1 cellular context compared by ENCODE assay signal in the genomic region with DNA sequence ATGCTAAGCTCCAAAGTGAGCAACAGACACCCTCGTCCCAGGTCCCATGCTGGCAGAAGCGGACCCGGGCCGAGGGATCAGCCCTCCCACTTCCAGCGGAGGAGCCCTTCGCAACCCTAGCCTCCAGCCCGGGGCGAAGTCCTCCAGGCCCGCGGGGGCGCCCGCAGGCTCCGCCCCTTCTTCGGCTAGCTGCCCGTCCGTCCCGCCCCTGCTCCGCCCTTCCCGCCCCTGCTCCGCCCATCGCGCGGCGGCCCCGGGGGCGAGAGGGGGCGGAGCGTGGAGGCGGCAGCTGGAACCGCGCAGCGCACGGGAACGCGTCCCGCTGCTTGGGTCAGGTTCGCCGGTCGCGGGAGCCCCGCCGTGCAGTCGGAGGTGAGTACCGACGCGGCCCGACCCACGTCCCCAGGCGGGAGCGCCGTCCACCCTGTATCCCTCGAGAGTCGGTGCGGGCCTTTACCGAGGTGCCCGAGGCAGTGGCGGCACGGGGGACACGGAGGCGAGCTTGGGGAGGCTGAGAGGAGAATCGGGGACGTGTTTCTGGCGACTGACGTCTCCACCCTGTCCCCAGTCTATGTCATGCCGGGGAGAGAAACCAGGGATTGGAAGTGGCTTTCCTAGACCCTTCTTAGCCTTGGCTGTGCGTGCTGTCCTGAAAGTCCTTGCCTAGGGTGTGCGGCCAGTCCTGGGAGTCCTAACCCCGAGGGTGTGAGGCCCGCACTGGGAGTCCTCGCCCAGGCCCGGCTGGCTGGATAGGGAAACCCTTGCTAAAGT.
TF ChIP-seq lines count a peak whose summit lies in the region.

A gene (plus strand): TSS at position 280 of the 771 bp plus-strand sequence. CDS start 20,864 bp downstream, outside the sequence.

TF ChIP-seq in GM12878, 131 proteins besides CTCF, POLR2A, EP300 and RAD21 (continued from another document and continues in another):
- TF ChIP-seq, protein P1, sequence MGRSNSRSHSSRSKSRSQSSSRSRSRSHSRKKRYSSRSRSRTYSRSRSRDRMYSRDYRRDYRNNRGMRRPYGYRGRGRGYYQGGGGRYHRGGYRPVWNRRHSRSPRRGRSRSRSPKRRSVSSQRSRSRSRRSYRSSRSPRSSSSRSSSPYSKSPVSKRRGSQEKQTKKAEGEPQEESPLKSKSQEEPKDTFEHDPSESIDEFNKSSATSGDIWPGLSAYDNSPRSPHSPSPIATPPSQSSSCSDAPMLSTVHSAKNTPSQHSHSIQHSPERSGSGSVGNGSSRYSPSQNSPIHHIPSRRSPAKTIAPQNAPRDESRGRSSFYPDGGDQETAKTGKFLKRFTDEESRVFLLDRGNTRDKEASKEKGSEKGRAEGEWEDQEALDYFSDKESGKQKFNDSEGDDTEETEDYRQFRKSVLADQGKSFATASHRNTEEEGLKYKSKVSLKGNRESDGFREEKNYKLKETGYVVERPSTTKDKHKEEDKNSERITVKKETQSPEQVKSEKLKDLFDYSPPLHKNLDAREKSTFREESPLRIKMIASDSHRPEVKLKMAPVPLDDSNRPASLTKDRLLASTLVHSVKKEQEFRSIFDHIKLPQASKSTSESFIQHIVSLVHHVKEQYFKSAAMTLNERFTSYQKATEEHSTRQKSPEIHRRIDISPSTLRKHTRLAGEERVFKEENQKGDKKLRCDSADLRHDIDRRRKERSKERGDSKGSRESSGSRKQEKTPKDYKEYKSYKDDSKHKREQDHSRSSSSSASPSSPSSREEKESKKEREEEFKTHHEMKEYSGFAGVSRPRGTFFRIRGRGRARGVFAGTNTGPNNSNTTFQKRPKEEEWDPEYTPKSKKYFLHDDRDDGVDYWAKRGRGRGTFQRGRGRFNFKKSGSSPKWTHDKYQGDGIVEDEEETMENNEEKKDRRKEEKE (IDR thresholded peaks at IDR 0.05): no peak
- TF ChIP-seq ZNF622 (IDR thresholded peaks at IDR 0.05) (no peak), KDM1A (IDR thresholded peaks at IDR 0.05; ENCODE audit: borderline replicate concordance) (no peak), FOXM1 (IDR thresholded peaks at IDR 0.05; ENCODE audit: low read depth, low read length) (no peak), MTA3 (IDR thresholded peaks at IDR 0.05; ENCODE audit: borderline replicate concordance, low read length) (no peak), ZNF207 (IDR thresholded peaks at IDR 0.05; ENCODE audit: borderline replicate concordance) (peak; percentile 80), SPI1 (IDR thresholded peaks at IDR 0.05; ENCODE audit: borderline replicate concordance, insufficient read depth, low read depth, low read length) (no peak), ASH2L (IDR thresholded peaks at IDR 0.05; ENCODE audit: borderline replicate concordance, low read depth) (no peak), SIN3A (IDR thresholded peaks at IDR 0.05; ENCODE audit: low read depth, low read length) (no peak), ETV6 (conservative IDR thresholded peaks at IDR 0.05 in 1 of 2, IDR thresholded peaks at IDR 0.05 in 1 of 2; ENCODE audit: borderline replicate concordance in 1 of 2, low read depth in 1 of 2) (no peak), POLR2AphosphoS5 (IDR thresholded peaks at IDR 0.05; ENCODE audit: low read length) (no peak), MYB (IDR thresholded peaks at IDR 0.05; ENCODE audit: borderline replicate concordance, low read depth, low read length) (no peak), YBX1 (IDR thresholded peaks at IDR 0.05) (no peak), YY1 (IDR thresholded peaks at IDR 0.05; ENCODE audit: low read depth, low read length) (no peak), STAT3 (IDR thresholded peaks at IDR 0.05; ENCODE audit: low read depth, low read length) (no peak), MXI1 (IDR thresholded peaks at IDR 0.05; ENCODE audit: low read depth, low read length) (peak; percentile 24; the same call in 1 of the 2 replicates), TAF1 (IDR thresholded peaks at IDR 0.05; ENCODE audit: borderline replicate concordance, low read depth, low read length) (no peak), RFX5 (IDR thresholded peaks at IDR 0.05; ENCODE audit: low read depth, low read length) (no peak), SMAD5 (IDR thresholded peaks at IDR 0.05; ENCODE audit: low read depth) (no peak), HDAC6 (IDR thresholded peaks at IDR 0.05; ENCODE audit: unreplicated experiment) (no peak), BHLHE40 (IDR thresholded peaks at IDR 0.05; ENCODE audit: borderline replicate concordance in 1 of 2, low read depth in 2 of 2, low read length in 1 of 2) (peak in 1 of 2 experiments; percentile 86; a peak in 2 of 4 replicates), JUND (IDR thresholded peaks at IDR 0.05; ENCODE audit: low read depth, low read length) (no peak)
- TF ChIP-seq, protein P2, sequence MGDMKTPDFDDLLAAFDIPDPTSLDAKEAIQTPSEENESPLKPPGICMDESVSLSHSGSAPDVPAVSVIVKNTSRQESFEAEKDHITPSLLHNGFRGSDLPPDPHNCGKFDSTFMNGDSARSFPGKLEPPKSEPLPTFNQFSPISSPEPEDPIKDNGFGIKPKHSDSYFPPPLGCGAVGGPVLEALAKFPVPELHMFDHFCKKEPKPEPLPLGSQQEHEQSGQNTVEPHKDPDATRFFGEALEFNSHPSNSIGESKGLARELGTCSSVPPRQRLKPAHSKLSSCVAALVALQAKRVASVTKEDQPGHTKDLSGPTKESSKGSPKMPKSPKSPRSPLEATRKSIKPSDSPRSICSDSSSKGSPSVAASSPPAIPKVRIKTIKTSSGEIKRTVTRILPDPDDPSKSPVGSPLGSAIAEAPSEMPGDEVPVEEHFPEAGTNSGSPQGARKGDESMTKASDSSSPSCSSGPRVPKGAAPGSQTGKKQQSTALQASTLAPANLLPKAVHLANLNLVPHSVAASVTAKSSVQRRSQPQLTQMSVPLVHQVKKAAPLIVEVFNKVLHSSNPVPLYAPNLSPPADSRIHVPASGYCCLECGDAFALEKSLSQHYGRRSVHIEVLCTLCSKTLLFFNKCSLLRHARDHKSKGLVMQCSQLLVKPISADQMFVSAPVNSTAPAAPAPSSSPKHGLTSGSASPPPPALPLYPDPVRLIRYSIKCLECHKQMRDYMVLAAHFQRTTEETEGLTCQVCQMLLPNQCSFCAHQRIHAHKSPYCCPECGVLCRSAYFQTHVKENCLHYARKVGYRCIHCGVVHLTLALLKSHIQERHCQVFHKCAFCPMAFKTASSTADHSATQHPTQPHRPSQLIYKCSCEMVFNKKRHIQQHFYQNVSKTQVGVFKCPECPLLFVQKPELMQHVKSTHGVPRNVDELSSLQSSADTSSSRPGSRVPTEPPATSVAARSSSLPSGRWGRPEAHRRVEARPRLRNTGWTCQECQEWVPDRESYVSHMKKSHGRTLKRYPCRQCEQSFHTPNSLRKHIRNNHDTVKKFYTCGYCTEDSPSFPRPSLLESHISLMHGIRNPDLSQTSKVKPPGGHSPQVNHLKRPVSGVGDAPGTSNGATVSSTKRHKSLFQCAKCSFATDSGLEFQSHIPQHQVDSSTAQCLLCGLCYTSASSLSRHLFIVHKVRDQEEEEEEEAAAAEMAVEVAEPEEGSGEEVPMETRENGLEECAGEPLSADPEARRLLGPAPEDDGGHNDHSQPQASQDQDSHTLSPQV (IDR thresholded peaks at IDR 0.05): no peak
- TF ChIP-seq, protein P3, sequence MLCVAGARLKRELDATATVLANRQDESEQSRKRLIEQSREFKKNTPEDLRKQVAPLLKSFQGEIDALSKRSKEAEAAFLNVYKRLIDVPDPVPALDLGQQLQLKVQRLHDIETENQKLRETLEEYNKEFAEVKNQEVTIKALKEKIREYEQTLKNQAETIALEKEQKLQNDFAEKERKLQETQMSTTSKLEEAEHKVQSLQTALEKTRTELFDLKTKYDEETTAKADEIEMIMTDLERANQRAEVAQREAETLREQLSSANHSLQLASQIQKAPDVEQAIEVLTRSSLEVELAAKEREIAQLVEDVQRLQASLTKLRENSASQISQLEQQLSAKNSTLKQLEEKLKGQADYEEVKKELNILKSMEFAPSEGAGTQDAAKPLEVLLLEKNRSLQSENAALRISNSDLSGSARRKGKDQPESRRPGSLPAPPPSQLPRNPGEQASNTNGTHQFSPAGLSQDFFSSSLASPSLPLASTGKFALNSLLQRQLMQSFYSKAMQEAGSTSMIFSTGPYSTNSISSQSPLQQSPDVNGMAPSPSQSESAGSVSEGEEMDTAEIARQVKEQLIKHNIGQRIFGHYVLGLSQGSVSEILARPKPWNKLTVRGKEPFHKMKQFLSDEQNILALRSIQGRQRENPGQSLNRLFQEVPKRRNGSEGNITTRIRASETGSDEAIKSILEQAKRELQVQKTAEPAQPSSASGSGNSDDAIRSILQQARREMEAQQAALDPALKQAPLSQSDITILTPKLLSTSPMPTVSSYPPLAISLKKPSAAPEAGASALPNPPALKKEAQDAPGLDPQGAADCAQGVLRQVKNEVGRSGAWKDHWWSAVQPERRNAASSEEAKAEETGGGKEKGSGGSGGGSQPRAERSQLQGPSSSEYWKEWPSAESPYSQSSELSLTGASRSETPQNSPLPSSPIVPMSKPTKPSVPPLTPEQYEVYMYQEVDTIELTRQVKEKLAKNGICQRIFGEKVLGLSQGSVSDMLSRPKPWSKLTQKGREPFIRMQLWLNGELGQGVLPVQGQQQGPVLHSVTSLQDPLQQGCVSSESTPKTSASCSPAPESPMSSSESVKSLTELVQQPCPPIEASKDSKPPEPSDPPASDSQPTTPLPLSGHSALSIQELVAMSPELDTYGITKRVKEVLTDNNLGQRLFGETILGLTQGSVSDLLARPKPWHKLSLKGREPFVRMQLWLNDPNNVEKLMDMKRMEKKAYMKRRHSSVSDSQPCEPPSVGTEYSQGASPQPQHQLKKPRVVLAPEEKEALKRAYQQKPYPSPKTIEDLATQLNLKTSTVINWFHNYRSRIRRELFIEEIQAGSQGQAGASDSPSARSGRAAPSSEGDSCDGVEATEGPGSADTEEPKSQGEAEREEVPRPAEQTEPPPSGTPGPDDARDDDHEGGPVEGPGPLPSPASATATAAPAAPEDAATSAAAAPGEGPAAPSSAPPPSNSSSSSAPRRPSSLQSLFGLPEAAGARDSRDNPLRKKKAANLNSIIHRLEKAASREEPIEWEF (IDR thresholded peaks at IDR 0.05; ENCODE audit: insufficient replicate concordance, low read depth, low read length): no peak
- TF ChIP-seq, protein P4, sequence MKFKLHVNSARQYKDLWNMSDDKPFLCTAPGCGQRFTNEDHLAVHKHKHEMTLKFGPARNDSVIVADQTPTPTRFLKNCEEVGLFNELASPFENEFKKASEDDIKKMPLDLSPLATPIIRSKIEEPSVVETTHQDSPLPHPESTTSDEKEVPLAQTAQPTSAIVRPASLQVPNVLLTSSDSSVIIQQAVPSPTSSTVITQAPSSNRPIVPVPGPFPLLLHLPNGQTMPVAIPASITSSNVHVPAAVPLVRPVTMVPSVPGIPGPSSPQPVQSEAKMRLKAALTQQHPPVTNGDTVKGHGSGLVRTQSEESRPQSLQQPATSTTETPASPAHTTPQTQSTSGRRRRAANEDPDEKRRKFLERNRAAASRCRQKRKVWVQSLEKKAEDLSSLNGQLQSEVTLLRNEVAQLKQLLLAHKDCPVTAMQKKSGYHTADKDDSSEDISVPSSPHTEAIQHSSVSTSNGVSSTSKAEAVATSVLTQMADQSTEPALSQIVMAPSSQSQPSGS (IDR thresholded peaks at IDR 0.05; ENCODE audit: low read length): no peak
- TF ChIP-seq, protein P5, sequence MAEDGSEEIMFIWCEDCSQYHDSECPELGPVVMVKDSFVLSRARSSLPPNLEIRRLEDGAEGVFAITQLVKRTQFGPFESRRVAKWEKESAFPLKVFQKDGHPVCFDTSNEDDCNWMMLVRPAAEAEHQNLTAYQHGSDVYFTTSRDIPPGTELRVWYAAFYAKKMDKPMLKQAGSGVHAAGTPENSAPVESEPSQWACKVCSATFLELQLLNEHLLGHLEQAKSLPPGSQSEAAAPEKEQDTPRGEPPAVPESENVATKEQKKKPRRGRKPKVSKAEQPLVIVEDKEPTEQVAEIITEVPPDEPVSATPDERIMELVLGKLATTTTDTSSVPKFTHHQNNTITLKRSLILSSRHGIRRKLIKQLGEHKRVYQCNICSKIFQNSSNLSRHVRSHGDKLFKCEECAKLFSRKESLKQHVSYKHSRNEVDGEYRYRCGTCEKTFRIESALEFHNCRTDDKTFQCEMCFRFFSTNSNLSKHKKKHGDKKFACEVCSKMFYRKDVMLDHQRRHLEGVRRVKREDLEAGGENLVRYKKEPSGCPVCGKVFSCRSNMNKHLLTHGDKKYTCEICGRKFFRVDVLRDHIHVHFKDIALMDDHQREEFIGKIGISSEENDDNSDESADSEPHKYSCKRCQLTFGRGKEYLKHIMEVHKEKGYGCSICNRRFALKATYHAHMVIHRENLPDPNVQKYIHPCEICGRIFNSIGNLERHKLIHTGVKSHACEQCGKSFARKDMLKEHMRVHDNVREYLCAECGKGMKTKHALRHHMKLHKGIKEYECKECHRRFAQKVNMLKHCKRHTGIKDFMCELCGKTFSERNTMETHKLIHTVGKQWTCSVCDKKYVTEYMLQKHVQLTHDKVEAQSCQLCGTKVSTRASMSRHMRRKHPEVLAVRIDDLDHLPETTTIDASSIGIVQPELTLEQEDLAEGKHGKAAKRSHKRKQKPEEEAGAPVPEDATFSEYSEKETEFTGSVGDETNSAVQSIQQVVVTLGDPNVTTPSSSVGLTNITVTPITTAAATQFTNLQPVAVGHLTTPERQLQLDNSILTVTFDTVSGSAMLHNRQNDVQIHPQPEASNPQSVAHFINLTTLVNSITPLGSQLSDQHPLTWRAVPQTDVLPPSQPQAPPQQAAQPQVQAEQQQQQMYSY (CRISPR knock-in tag; IDR thresholded peaks at IDR 0.05): no peak
- TF ChIP-seq, protein P6, sequence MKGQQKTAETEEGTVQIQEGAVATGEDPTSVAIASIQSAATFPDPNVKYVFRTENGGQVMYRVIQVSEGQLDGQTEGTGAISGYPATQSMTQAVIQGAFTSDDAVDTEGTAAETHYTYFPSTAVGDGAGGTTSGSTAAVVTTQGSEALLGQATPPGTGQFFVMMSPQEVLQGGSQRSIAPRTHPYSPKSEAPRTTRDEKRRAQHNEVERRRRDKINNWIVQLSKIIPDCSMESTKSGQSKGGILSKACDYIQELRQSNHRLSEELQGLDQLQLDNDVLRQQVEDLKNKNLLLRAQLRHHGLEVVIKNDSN (IDR thresholded peaks at IDR 0.05; ENCODE audit: borderline replicate concordance, extremely low read length, insufficient read depth, low read depth, low read length): no peak
- TF ChIP-seq, protein P7, sequence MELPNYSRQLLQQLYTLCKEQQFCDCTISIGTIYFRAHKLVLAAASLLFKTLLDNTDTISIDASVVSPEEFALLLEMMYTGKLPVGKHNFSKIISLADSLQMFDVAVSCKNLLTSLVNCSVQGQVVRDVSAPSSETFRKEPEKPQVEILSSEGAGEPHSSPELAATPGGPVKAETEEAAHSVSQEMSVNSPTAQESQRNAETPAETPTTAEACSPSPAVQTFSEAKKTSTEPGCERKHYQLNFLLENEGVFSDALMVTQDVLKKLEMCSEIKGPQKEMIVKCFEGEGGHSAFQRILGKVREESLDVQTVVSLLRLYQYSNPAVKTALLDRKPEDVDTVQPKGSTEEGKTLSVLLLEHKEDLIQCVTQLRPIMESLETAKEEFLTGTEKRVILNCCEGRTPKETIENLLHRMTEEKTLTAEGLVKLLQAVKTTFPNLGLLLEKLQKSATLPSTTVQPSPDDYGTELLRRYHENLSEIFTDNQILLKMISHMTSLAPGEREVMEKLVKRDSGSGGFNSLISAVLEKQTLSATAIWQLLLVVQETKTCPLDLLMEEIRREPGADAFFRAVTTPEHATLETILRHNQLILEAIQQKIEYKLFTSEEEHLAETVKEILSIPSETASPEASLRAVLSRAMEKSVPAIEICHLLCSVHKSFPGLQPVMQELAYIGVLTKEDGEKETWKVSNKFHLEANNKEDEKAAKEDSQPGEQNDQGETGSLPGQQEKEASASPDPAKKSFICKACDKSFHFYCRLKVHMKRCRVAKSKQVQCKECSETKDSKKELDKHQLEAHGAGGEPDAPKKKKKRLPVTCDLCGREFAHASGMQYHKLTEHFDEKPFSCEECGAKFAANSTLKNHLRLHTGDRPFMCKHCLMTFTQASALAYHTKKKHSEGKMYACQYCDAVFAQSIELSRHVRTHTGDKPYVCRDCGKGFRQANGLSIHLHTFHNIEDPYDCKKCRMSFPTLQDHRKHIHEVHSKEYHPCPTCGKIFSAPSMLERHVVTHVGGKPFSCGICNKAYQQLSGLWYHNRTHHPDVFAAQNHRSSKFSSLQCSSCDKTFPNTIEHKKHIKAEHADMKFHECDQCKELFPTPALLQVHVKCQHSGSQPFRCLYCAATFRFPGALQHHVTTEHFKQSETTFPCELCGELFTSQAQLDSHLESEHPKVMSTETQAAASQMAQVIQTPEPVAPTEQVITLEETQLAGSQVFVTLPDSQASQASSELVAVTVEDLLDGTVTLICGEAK (IDR thresholded peaks at IDR 0.05; ENCODE audit: borderline replicate concordance): no peak
